Comparison of ENCODE assay signal across 8 cellular contexts in genomic region chr1:33055210-33055991, GRCh38. TPM values are rescaled to one million over a fixed set of nuclear protein-coding genes. Genes with fewer than 3 reads are reported as not detected.
DNase-seq lines count a peak whose midpoint lies in the region; ATAC-seq and TF ChIP-seq lines count a peak whose summit lies in the region.

No MANE protein-coding gene starts in this region.

- H2AFZ ChIP-seq in SU-DHL-6 (ENCODE audit: low read depth, low read length, severe bottlenecking) (no peak overlapping the region), smooth muscle cell (ENCODE audit: low read depth) (no peak overlapping the region)

- peak; percentile 66 for TF ChIP-seq CTCF in NB4 (IDR thresholded peaks at IDR 0.05; ENCODE audit: low read depth, low read length)
- TF ChIP-seq CTCF in SU-DHL-6 (IDR thresholded peaks at IDR 0.05; ENCODE audit: insufficient read depth, low read length, poor library complexity, severe bottlenecking), result peak; percentile 49
- peak; percentile 64 for TF ChIP-seq CTCF in smooth muscle cell (IDR thresholded peaks at IDR 0.05; ENCODE audit: borderline replicate concordance, insufficient read depth, poor library complexity, severe bottlenecking)

- H3K79me2 ChIP-seq in SU-DHL-6 (ENCODE audit: insufficient read depth, low read length), result no peaks in the 10 kb centered on the region
- no peaks in the 10 kb centered on the region for H3K79me2 ChIP-seq in smooth muscle cell (ENCODE audit: low read depth)

- H3K36me3 ChIP-seq in SU-DHL-6 (ENCODE audit: low read length) (no peaks in the 10 kb centered on the region), smooth muscle cell (ENCODE audit: low read depth) (no peaks in the 10 kb centered on the region)

- H3K27ac ChIP-seq in SU-DHL-6 (ENCODE audit: low read depth, low read length) (no peak overlapping the region), caudate nucleus (ENCODE audit: low read depth, low read length) (peak overlapping the region; percentile 46), smooth muscle cell (ENCODE audit: low read depth) (no peak overlapping the region)

- H3K4me1 ChIP-seq in smooth muscle cell (ENCODE audit: low read depth), result no peaks in the 10 kb centered on the region

- H4K20me1 ChIP-seq in SU-DHL-6 (ENCODE audit: low read depth, low read length), result no peaks in the 10 kb centered on the region
- H4K20me1 ChIP-seq in smooth muscle cell (ENCODE audit: low read depth), result no peaks in the 10 kb centered on the region

- H3F3A ChIP-seq in SU-DHL-6 (ENCODE audit: insufficient read depth) (no peaks in the 10 kb centered on the region), smooth muscle cell (ENCODE audit: low read depth) (no peaks in the 10 kb centered on the region)

- DNase-seq in NCI-H1436 (lab: John Stamatoyannopoulos, UW), result peak; percentile 29
- no peak for DNase-seq in NCI-H1436 treated with DMSO at 0.1 percent for 48 hours (lab: John Stamatoyannopoulos, UW)
- peak; percentile 85 for DNase-seq in NB4 (ENCODE audit: low read depth)
- peak in 45 of 61 donors; percentile 3 to 74 (median 29) for DNase-seq in caudate nucleus (lab: John Stamatoyannopoulos, UW)
- DNase-seq in inferior parietal cortex (ENCODE audit: extremely low spot score), result peak; percentile 79
- DNase-seq in smooth muscle cell (lab: John Stamatoyannopoulos, UW; ENCODE audit: unreplicated experiment), result no peak

- no peak overlapping the region for H3K4me3 ChIP-seq in NB4 (ENCODE audit: low read depth, low read length)
- no peak overlapping the region for H3K4me3 ChIP-seq in SU-DHL-6 (ENCODE audit: insufficient read depth, low read length, poor library complexity, severe bottlenecking)
- H3K4me3 ChIP-seq in smooth muscle cell, result no peak overlapping the region

- H3K9me3 ChIP-seq in SU-DHL-6 (ENCODE audit: insufficient read depth, low read length), result no peaks in the 10 kb centered on the region
- H3K9me3 ChIP-seq in smooth muscle cell (replicated peaks; ENCODE audit: low read depth), result no peaks in the 10 kb centered on the region

- H3K4me2 ChIP-seq in SU-DHL-6 (ENCODE audit: low read depth, low read length, poor library complexity, severe bottlenecking) (no peak overlapping the region), smooth muscle cell (no peak overlapping the region)

- no peak for TF ChIP-seq POLR2A in NB4 (IDR thresholded peaks at IDR 0.05; ENCODE audit: extremely low read depth, insufficient read length)

- no peak for ATAC-seq in HG02571 (IDR thresholded peaks at IDR 0.05; ENCODE audit: unreplicated experiment)

- H3K9ac ChIP-seq in SU-DHL-6 (ENCODE audit: low read length) (no peak overlapping the region), smooth muscle cell (ENCODE audit: low read depth) (no peak overlapping the region)

- 59% methylated on average over 11 of the region's 11 CpGs for WGBS in smooth muscle cell (ENCODE audit: low lambda C conversion rate)

- H3K27me3 ChIP-seq in SU-DHL-6 (ENCODE audit: low read length) (no peaks in the 10 kb centered on the region), smooth muscle cell (ENCODE audit: low read depth) (no peaks in the 10 kb centered on the region)

- H3K9me2 ChIP-seq in SU-DHL-6 (replicated peaks; ENCODE audit: insufficient read depth, low read length), result no peaks in the 10 kb centered on the region

RNA-seq across cellular contexts. Expression of gene AK2, which starts 18.7 kb away (rescaled TPM):
- 89.8 and 132 TPM in 2 replicates for total RNA-seq in smooth muscle cell
- polyA plus RNA-seq in smooth muscle cell, result 121 and 142 TPM in 2 replicates

RNA-seq across cellular contexts. Expression of gene AZIN2, which starts 25.6 kb away (rescaled TPM):
- total RNA-seq in smooth muscle cell, result 7.9 and 16.3 TPM in 2 replicates
- polyA plus RNA-seq in smooth muscle cell, result 21.5 and 33.5 TPM in 2 replicates

Comparison
In these comparisons a context has a peak if more than half of its experiments do, and no peak if none do; other contexts are left out.
1. DNase-seq: peak in NCI-H1436 (single experiment), NB4 (single experiment), caudate nucleus (45 of 61) and inferior parietal cortex (single experiment); none in NCI-H1436 treated with DMSO at 0.1 percent for 48 hours (single experiment) and smooth muscle cell (single experiment).
2. Peak in every context shown above with its lines, with median percentiles within 50 percentile points of each other: CTCF ChIP-seq.